ENCODE assay signal across 8 cellular contexts in genomic region chr9:129413537-129414376, GRCh38.
DNase-seq lines count a peak whose midpoint lies in the region; ATAC-seq and TF ChIP-seq lines count a peak whose summit lies in the region.

No MANE protein-coding gene starts in this region.

- in situ Hi-C loops in GM13977 (cut with MboI; ENCODE audit: low pct_unique_long_range_greater_than_20kb, low sequenced_read_pairs, unreplicated experiment), result no loop called here

- TF ChIP-seq CTCF in GM13977 (IDR thresholded peaks at IDR 0.05; ENCODE audit: extremely low read depth, insufficient read depth, missing control alignments) (no peak), left ventricle myocardium inferior (IDR thresholded peaks at IDR 0.05; ENCODE audit: borderline replicate concordance) (no peak), upper lobe of left lung (IDR thresholded peaks at IDR 0.05) (peak in 2 of 6 experiments; percentile 28 to 31)

- H3K27ac ChIP-seq in left ventricle myocardium inferior (replicated peaks), result peak overlapping the region; percentile 100
- H3K27ac ChIP-seq in upper lobe of left lung, result peak overlapping the region; percentile 95 to 99 (median 98)

- H3K4me1 ChIP-seq in left ventricle myocardium inferior (peaks cover 38% of the 10 kb centered on the region), upper lobe of left lung (peaks cover 24 to 35% (median 31%) of the 10 kb centered on the region in 4 donors)

- peak; percentile 83 for ATAC-seq in HG02884 (IDR thresholded peaks at IDR 0.05; ENCODE audit: unreplicated experiment)
- ATAC-seq in upper lobe of left lung (ENCODE audit: low FRiP score in 2 of 2), result peak; percentile 90 to 96

- peak overlapping the region; percentile 74 for H3K4me3 ChIP-seq in left ventricle myocardium inferior
- H3K4me3 ChIP-seq in upper lobe of left lung, result peak overlapping the region; percentile 27 to 70 (median 56)

- intact Hi-C loops in left ventricle myocardium inferior (cut with micrococcal nuclease), result no loop called here
- intact Hi-C loops in posterior vena cava (cut with DNase I), result loop anchor here (5.0 to 10.0 kb wide), 2 partner anchors 61 to 271 kb away; no protein-coding TSS in a partner anchor

- TF ChIP-seq EP300 in upper lobe of left lung (IDR thresholded peaks at IDR 0.05), result peak in 3 of 4 donors; percentile 17 to 77 (median 39)

- H3K27me3 ChIP-seq in left ventricle myocardium inferior (ENCODE audit: low read depth), result no peaks in the 10 kb centered on the region
- H3K27me3 ChIP-seq in upper lobe of left lung, result no peaks in the 10 kb centered on the region

- WGBS in upper lobe of left lung, 2 donors, result 0% methylated on average over 10 to 24 of the region's 84 CpGs

- peak in 3 of 4 donors; percentile 78 to 97 (median 82) for TF ChIP-seq POLR2A in upper lobe of left lung (IDR thresholded peaks at IDR 0.05)

- H3K9me3 ChIP-seq in left ventricle myocardium inferior (replicated peaks) (no peaks in the 10 kb centered on the region), upper lobe of left lung (no peaks in the 10 kb centered on the region)

- H3K36me3 ChIP-seq in left ventricle myocardium inferior (no peaks in the 10 kb centered on the region), upper lobe of left lung (no peaks in the 10 kb centered on the region)

- DNase-seq in GM13977 (ENCODE audit: low spot score) (peak; percentile 99), NCI-H1694 (lab: John Stamatoyannopoulos, UW) (peak; percentile 64), T-helper 1 cell (peak; percentile 96 to 99 (median 97)), amniotic stem cell (lab: John Stamatoyannopoulos, UW) (peak; percentile 87), left ventricle myocardium inferior (peak; percentile 99), posterior vena cava (ENCODE audit: low spot score) (peak; percentile 100), upper lobe of left lung (peak; percentile 100)

Comparison
In these comparisons a context has a peak if more than half of its experiments do, and no peak if none do; other contexts are left out.
1. Peak in every context shown above with its lines: DNase-seq, ATAC-seq, H3K4me3 ChIP-seq and H3K27ac ChIP-seq.